ENCODE assay signal across 28 cellular contexts in the genomic region with DNA sequence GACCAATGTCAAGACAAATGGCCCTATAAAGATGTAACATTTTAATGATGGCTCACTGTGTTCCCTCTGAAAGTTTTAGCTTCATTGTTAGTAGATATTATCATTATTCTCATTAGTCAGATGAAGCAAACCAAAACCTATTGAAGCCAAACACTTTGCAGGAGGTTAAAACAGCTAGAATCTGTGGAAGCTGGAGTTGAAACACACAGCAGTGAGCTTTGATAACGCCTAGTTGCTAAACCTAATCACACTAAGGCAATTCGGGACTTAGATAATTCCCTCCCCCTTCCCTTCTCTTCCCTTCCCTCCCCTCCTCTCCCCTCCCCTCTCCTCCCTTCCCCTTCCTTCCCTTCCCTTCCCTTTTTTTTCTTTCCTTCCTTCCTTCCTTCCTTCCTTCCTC.
"Had no signal": no experiment of that assay in that cellular context is flagged by ENCODE, and none has a peak within 500 bp of the region (broad histone marks: within the 10 kb centered on the region; RNA-seq: fewer than 3 reads in every experiment).

No MANE protein-coding gene starts in this region.

- H3K9me3 ChIP-seq: ovary, psoas muscle, spleen, suprapubic skin, testis, tibial artery, transverse colon, upper lobe of right lung, uterus had no signal

- H3K9ac ChIP-seq: neural progenitor cell, parathyroid adenoma had no signal

- H3K4me1 ChIP-seq: neural progenitor cell, parathyroid adenoma, transverse colon, upper lobe of right lung, uterus had no signal

- H3K27ac ChIP-seq: neural progenitor cell, ovary, parathyroid adenoma, psoas muscle, skin epidermis, spleen, suprapubic skin, tibial artery, transverse colon, upper lobe of right lung, uterus had no signal

- H3K36me3 ChIP-seq: neural progenitor cell, ovary, spleen, suprapubic skin, tibial artery, transverse colon, upper lobe of right lung, uterus had no signal

- H2AFZ ChIP-seq: neural progenitor cell, parathyroid adenoma had no signal

- H3K27me3 ChIP-seq: neural progenitor cell, ovary, spleen, suprapubic skin, testis, tibial artery, transverse colon, upper lobe of right lung, uterus had no signal

- H3K79me2 ChIP-seq: parathyroid adenoma had no signal

- H3K4me3 ChIP-seq: neural progenitor cell, ovary, psoas muscle, skin epidermis, smooth muscle cell, spleen, suprapubic skin, testis, tibial artery, transverse colon, upper lobe of right lung, uterus had no signal

- H3K4me2 ChIP-seq: neural progenitor cell, smooth muscle cell had no signal

- DNase-seq: natural killer cell; occipital lobe; ovary; posterior cingulate gyrus; psoas muscle; right cardiac atrium; spleen; stimulated activated CD4-positive, alpha-beta T cell treated with anti-CD3 and anti-CD28 coated beads, Interleukin-12 subunit alpha, Interleukin-12 subunit beta, amount 100 ng/mL, for 4 hours; stimulated activated CD4-positive, alpha-beta T cell treated with anti-CD3 and anti-CD28 coated beads, Interleukin-1b, Interleukin-23, amount 100 ng/mL, for 48 hours; stimulated activated CD4-positive, alpha-beta T cell treated with anti-CD3 and anti-CD28 coated beads, Interleukin-4, amount 100 ng/mL, for 1 hour; stimulated activated CD4-positive, alpha-beta T cell treated with anti-CD3 and anti-CD28 coated beads, Interleukin-4, amount 100 ng/mL, for 4 hours; stimulated activated CD8-positive, alpha-beta memory T cell treated with anti-CD3 and anti-CD28 coated beads, Interleukin-4, amount 100 ng/mL, for 48 hours; stimulated activated naive CD4-positive, alpha-beta T cell; stimulated activated naive CD8-positive, alpha-beta T cell treated with anti-CD3 and anti-CD28 coated beads, Interleukin-15, amount 100 ng/mL, for 72 hours; stimulated activated naive CD8-positive, alpha-beta T cell treated with anti-CD3 and anti-CD28 coated beads, Interleukin-15, Interleukin-2, amounts not matched to agents 100 U/mL and 50 U/mL, for 24 hours; substantia nigra; testis; tibial artery; transverse colon; upper lobe of right lung; uterus had no signal

- ATAC-seq: natural killer cell; psoas muscle; right cardiac atrium; sciatic nerve; stimulated activated memory B cell treated with anti-CD40 and anti-IgM and Interleukin-4, amounts not matched to agents 10 μg/mL and 1 μg/mL and 100 μg/mL, for 72 hours; stimulated activated naive CD8-positive, alpha-beta T cell treated with anti-CD3 and anti-CD28 coated beads, Interleukin-15, amount 100 ng/mL, for 72 hours; stimulated activated naive CD8-positive, alpha-beta T cell treated with anti-CD3 and anti-CD28 coated beads, Interleukin-15, Interleukin-2, amounts not matched to agents 100 U/mL and 50 U/mL, for 24 hours; upper lobe of right lung had no signal
